Comparison of ENCODE assay signal across 10 cellular contexts in genomic region chr12:50033317-50033679, GRCh38. TPM values are rescaled to one million over a fixed set of nuclear protein-coding genes. Genes with fewer than 3 reads are reported as not detected.
DNase-seq lines count a peak whose midpoint lies in the region; ATAC-seq and TF ChIP-seq lines count a peak whose summit lies in the region.
"Had no signal": no experiment of that assay in that cellular context is flagged by ENCODE, and none has a peak within 500 bp of the region (broad histone marks: within the 10 kb centered on the region; RNA-seq: fewer than 3 reads in every experiment).

No MANE protein-coding gene starts in this region.

- H4K20me1 ChIP-seq in hepatocyte (ENCODE audit: insufficient read depth, poor library complexity, severe bottlenecking): no peaks in the 10 kb centered on the region

- H3K4me1 Mint-ChIP-seq in effector memory CD8-positive, alpha-beta T cell (ENCODE audit: low read depth in 2 of 2): peaks cover 0 to 2% of the 10 kb centered on the region in 2 donors

- no peak overlapping the region for H3K27ac Mint-ChIP-seq in effector memory CD8-positive, alpha-beta T cell

- no peaks in the 10 kb centered on the region for H3K36me3 ChIP-seq in hepatocyte (replicated peaks; ENCODE audit: insufficient read depth, low read depth)

- 86% methylated on average over 7 of the region's 7 CpGs for WGBS in hepatocyte (ENCODE audit: low lambda C conversion rate, missing lambda C conversion rate)

- H3K4me3 ChIP-seq in hepatocyte: no peak overlapping the region

- peaks cover 16 to 53% of the 10 kb centered on the region in 2 donors for H3K27me3 Mint-ChIP-seq in effector memory CD8-positive, alpha-beta T cell

- peak overlapping the region; percentile 71 for H3K4me2 ChIP-seq in hepatocyte

- H3K36me3 Mint-ChIP-seq in effector memory CD8-positive, alpha-beta T cell (ENCODE audit: insufficient read depth): peaks cover 5% of the 10 kb centered on the region

- H3K4me3 Mint-ChIP-seq in effector memory CD8-positive, alpha-beta T cell: no peak overlapping the region

- no peak for TF ChIP-seq CTCF in GM20000 (IDR thresholded peaks at IDR 0.05; ENCODE audit: extremely low read depth, missing control alignments)
- TF ChIP-seq CTCF in hepatocyte (IDR thresholded peaks at IDR 0.05; ENCODE audit: poor library complexity): no peak

- peak overlapping the region; percentile 63 for H2AFZ ChIP-seq in hepatocyte

- ATAC-seq in sciatic nerve (peak; percentile 77), HG03354 (IDR thresholded peaks at IDR 0.05; ENCODE audit: poor library complexity, severe bottlenecking, unreplicated experiment) (no peak)
- no peak for ATAC-seq in effector memory CD8-positive, alpha-beta T cell (replicated peaks)

- no peaks in the 10 kb centered on the region for H3K79me2 ChIP-seq in hepatocyte

- DNase-seq in GM20000 (ENCODE audit: low spot score): peak; percentile 34
- DNase-seq in SKM-1 treated with dmso at 0.1 percent for 144 hours (lab: John Stamatoyannopoulos, UW; ENCODE audit: unreplicated experiment): peak; percentile 51
- no peak for DNase-seq in hepatocyte (ENCODE audit: low spot score)
- DNase-seq in sciatic nerve (ENCODE audit: low spot score): no peak
- no peak for DNase-seq in effector memory CD8-positive, alpha-beta T cell
- no peak for DNase-seq in NCI-H2171 treated with DMSO at 0.1 percent for 48 hours (lab: John Stamatoyannopoulos, UW)
- no peak for DNase-seq in NCI-H526 treated with DMSO at 0.1 percent for 48 hours (lab: John Stamatoyannopoulos, UW)
- DNase-seq: activated T-cell treated with anti-CD3 and anti-CD28 coated beads, Interleukin-2, amount 50 U/mL, for 48 hours; NCI-H510A had no signal

- H3K9me2 ChIP-seq in hepatocyte (replicated peaks; ENCODE audit: insufficient read depth): no peaks in the 10 kb centered on the region

- intact Hi-C loops in sciatic nerve (cut with DNase I): no loop called here

- H3K27me3 ChIP-seq in hepatocyte: peaks cover 3% of the 10 kb centered on the region

- H3K9me3 Mint-ChIP-seq in effector memory CD8-positive, alpha-beta T cell: no peaks in the 10 kb centered on the region

- H3K27ac ChIP-seq in hepatocyte: no peak overlapping the region

- H3K9me3 ChIP-seq in hepatocyte (ENCODE audit: low read depth): no peaks in the 10 kb centered on the region

- no peaks in the 10 kb centered on the region for H3K4me1 ChIP-seq in hepatocyte (ENCODE audit: insufficient read depth)

RNA-seq across cellular contexts. Expression of gene RACGAP1, which starts 8.0 kb away (rescaled TPM):
- 22.1 and 22.2 TPM in 2 replicates for total RNA-seq in hepatocyte
- 12.6 and 17.3 TPM in 2 replicates for polyA plus RNA-seq in hepatocyte
- 15.0 TPM for total RNA-seq in sciatic nerve

RNA-seq across cellular contexts. Expression of gene ASIC1, which starts 24.1 kb away (rescaled TPM):
- total RNA-seq in hepatocyte: 2.4 and 3.1 TPM in 2 replicates
- polyA plus RNA-seq in hepatocyte: 4.6 and 6.7 TPM in 2 replicates
- total RNA-seq in sciatic nerve: 5.5 TPM

RNA-seq across cellular contexts. Expression of gene SMARCD1, which starts 51.8 kb away (rescaled TPM):
- total RNA-seq in hepatocyte (33.4 and 44.0 TPM in 2 replicates), sciatic nerve (35.2 TPM)
- polyA plus RNA-seq in hepatocyte: 26.1 and 27.9 TPM in 2 replicates

Comparison
In these comparisons a context has a peak if more than half of its experiments do, and no peak if none do; other contexts are left out.
1. DNase-seq: peak in GM20000 (single experiment) and SKM-1 treated with dmso at 0.1 percent for 144 hours (single experiment); none in hepatocyte (single experiment), sciatic nerve (single experiment), effector memory CD8-positive, alpha-beta T cell (0 of 3), NCI-H2171 treated with DMSO at 0.1 percent for 48 hours (single experiment) and NCI-H526 treated with DMSO at 0.1 percent for 48 hours (single experiment).